ENCODE assay signal across 11 cellular contexts in genomic region chr6:36608788-36609563, GRCh38. TPM values are rescaled to one million over a fixed set of nuclear protein-coding genes. Genes with fewer than 3 reads are reported as not detected.
A peak's percentile ranks its signal among the peaks of the same experiment; 100 is the strongest.
DNase-seq lines count a peak whose midpoint lies in the region; ATAC-seq and TF ChIP-seq lines count a peak whose summit lies in the region.
"Had no signal": no experiment of that assay in that cellular context is flagged by ENCODE, and none has a peak within 500 bp of the region (broad histone marks: within the 10 kb centered on the region; RNA-seq: fewer than 3 reads in every experiment).

No MANE protein-coding gene starts in this region.

- H3K9me3 ChIP-seq in ascending aorta, result no peaks in the 10 kb centered on the region
- H3K9me3 ChIP-seq in mesodermal cell (ENCODE audit: control insufficient read depth, low read length), result no peaks in the 10 kb centered on the region

- intact Hi-C loops in ascending aorta (cut with DNase I), result no loop called here

- ATAC-seq in HG03097 (IDR thresholded peaks at IDR 0.05; ENCODE audit: low FRiP score, unreplicated experiment), result no peak

- peak overlapping the region; percentile 62 for H3K27ac ChIP-seq in 22Rv1
- H3K27ac ChIP-seq in ascending aorta, result peak overlapping the region; percentile 24 to 58
- peak overlapping the region; percentile 39 for H3K27ac ChIP-seq in mesodermal cell (ENCODE audit: low read depth, low read length, severe bottlenecking)

- peak; percentile 40 for TF ChIP-seq POLR2A in GM19193 (IDR thresholded peaks at IDR 0.05; ENCODE audit: extremely low read depth, insufficient read depth, insufficient read length)

- peak in 1 of 2 donors; percentile 40 for DNase-seq in ascending aorta (ENCODE audit: low spot score in 2 of 2)
- no peak for DNase-seq in A172 (ENCODE audit: low spot score)
- DNase-seq in NCI-H510A treated with DMSO at 0.1 percent for 48 hours (lab: John Stamatoyannopoulos, UW), result no peak
- DNase-seq in RPMI8226, result no peak
- DNase-seq: activated gamma-delta T cell, DMS79 treated with DMSO at 0.1 percent for 48 hours, NCI-H1048 had no signal

- peaks cover 3 to 48% of the 10 kb centered on the region in 2 donors for H3K4me1 ChIP-seq in ascending aorta
- H3K4me1 ChIP-seq in mesodermal cell (ENCODE audit: control insufficient read depth, insufficient read depth, low read length, poor library complexity, severe bottlenecking), result no peaks in the 10 kb centered on the region

- no peaks in the 10 kb centered on the region for H3K27me3 ChIP-seq in ascending aorta

- H3K4me3 ChIP-seq in ascending aorta, result no peak overlapping the region
- no peak overlapping the region for H3K4me3 ChIP-seq in mesodermal cell (ENCODE audit: extremely low read depth, insufficient read depth, low read length, poor library complexity, severe bottlenecking)

- H3K36me3 ChIP-seq in ascending aorta (peaks cover 46 to 91% of the 10 kb centered on the region in 2 donors), mesodermal cell (ENCODE audit: control insufficient read depth, insufficient read depth, low read length) (peaks cover 92% of the 10 kb centered on the region)

- TF ChIP-seq CTCF in 22Rv1 (IDR thresholded peaks at IDR 0.05), result no peak
- no peak for TF ChIP-seq CTCF in ascending aorta (IDR thresholded peaks at IDR 0.05)

- 100% methylated on average over 3 to 5 of the region's 5 CpGs for WGBS in mesodermal cell (ENCODE audit: insufficient coverage in 2 of 2), 2 experiments

RNA-seq across cellular contexts. Expression of gene SRSF3, which starts 14.8 kb away (rescaled TPM):
- total RNA-seq in ascending aorta, result 94.7 TPM
- polyA plus RNA-seq in mesodermal cell (2013, experiment 1 of 2), result 311 TPM
- 329 TPM for polyA plus RNA-seq in mesodermal cell (2013, experiment 2 of 2)
- total RNA-seq in A172 (2014; rRNA removed; shearing (Covaris generic)), result 238 and 255 TPM in 2 replicates
